ENCODE assay signal across 32 cellular contexts in the genomic region with DNA sequence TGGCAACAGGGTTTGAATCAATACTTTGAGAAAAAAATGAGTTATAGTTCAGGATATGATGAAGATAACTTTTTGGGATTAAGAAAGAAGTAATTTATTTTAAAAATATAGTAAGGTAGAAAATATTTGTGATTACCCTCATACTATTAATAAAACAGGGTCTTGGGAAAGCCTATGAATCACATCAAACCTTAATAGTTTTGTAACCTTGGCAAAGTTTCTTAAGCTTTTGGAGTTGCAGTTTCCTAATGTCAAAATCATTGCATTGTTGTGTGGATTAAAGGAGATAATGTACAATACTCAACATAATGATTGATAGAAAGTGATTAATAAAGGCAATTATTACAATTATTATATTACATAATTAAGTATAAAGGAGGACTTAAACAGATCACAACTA.
DNase-seq lines count a peak whose midpoint lies in the region; ATAC-seq and TF ChIP-seq lines count a peak whose summit lies in the region.
"Had no signal": no experiment of that assay in that cellular context is flagged by ENCODE, and none has a peak within 500 bp of the region (broad histone marks: within the 10 kb centered on the region; RNA-seq: fewer than 3 reads in every experiment).

No MANE protein-coding gene starts in this region.

- H3K4me1 ChIP-seq in psoas muscle: peaks cover 56% of the 10 kb centered on the region
- H3K4me1 ChIP-seq: BLaER1 treated with 17β-estradiol and CSF1 and Interleukin-3, amounts not matched to agents 10 nM and 100 nM had no signal

- no peaks in the 10 kb centered on the region for H3K27me3 ChIP-seq in psoas muscle (ENCODE audit: insufficient read depth in 3 of 3, low read length in 2 of 3)
- H3K27me3 ChIP-seq: BLaER1 treated with 17β-estradiol and CSF1 and Interleukin-3, amounts not matched to agents 10 nM and 100 nM; cardiac muscle cell; heart right ventricle; ovary; testis had no signal

- H3K4me3 ChIP-seq in AG10803 (ENCODE audit: low read length) (no peak overlapping the region), psoas muscle (no peak overlapping the region)
- H3K4me3 ChIP-seq: BLaER1 treated with 17β-estradiol and CSF1 and Interleukin-3, amounts not matched to agents 10 nM and 100 nM; cardiac muscle cell; coronary artery; heart right ventricle; ovary; testis had no signal

- TF ChIP-seq CTCF in AG10803 (conservative IDR thresholded peaks at IDR 0.05; ENCODE audit: low read length): no peak
- no peak for TF ChIP-seq CTCF in psoas muscle (IDR thresholded peaks at IDR 0.05)
- TF ChIP-seq CTCF in GM13976 (IDR thresholded peaks at IDR 0.05; ENCODE audit: borderline replicate concordance, control extremely low read depth, extremely low read depth, insufficient read depth, missing control alignments): no peak

- ATAC-seq in psoas muscle (peak in 1 of 4 donors; percentile 35), GM21723 (IDR thresholded peaks at IDR 0.05; ENCODE audit: unreplicated experiment) (no peak)
- ATAC-seq: activated CD8-positive, alpha-beta T cell treated with anti-CD3 and anti-CD28 coated beads, Interleukin-2, amount 10 ng/mL, durations not matched to agents 7 days and 5 days; activated T-helper 17 cell treated with anti-CD3 and anti-CD28 coated beads, Interleukin-2, amount 50 U/mL, for 72 hours; HCT116; heart right ventricle; stimulated activated naive CD8-positive, alpha-beta T cell treated with anti-CD3 and anti-CD28 coated beads, Interleukin-15, Interleukin-2, amounts not matched to agents 100 U/mL and 50 U/mL, for 24 hours had no signal

- H3K36me3 ChIP-seq in psoas muscle (ENCODE audit: insufficient read depth in 1 of 2, low read depth in 1 of 2): no peaks in the 10 kb centered on the region
- H3K36me3 ChIP-seq: BLaER1 treated with 17β-estradiol and CSF1 and Interleukin-3, amounts not matched to agents 10 nM and 100 nM; cardiac muscle cell; ovary had no signal

- DNase-seq in AG10803 (ENCODE audit: low read depth) (peak; percentile 57), NCI-H226 (peak; percentile 31), fibroblast of gingiva (ENCODE audit: low read depth) (peak; percentile 65), psoas muscle (no peak), SW480 (ENCODE audit: low spot score) (no peak), GM13976 (ENCODE audit: low spot score) (no peak)
- DNase-seq: activated CD4-positive, alpha-beta T cell treated with anti-CD3 and anti-CD28 coated beads for 4 hours; activated CD8-positive, alpha-beta T cell treated with anti-CD3 and anti-CD28 coated beads, Interleukin-2, amount 10 ng/mL, durations not matched to agents 7 days and 5 days; activated naive CD4-positive, alpha-beta T cell treated with anti-CD3 and anti-CD28 coated beads, Interleukin-2, amount 10 ng/mL, durations not matched to agents 7 days and 5 days; effector memory CD4-positive, alpha-beta T cell; foreskin melanocyte; heart right ventricle; NCI-H146; NCI-H2107; NCI-H446 treated with DMSO at 0.1 percent for 48 hours; NCI-H82; ovary; retina; SHP77 treated with DMSO at 0.1 percent for 48 hours; small intestine; stimulated activated naive CD8-positive, alpha-beta T cell treated with anti-CD3 and anti-CD28 coated beads, Interleukin-15, Interleukin-2, amounts not matched to agents 100 U/mL and 50 U/mL, for 24 hours; SW 1271; T1000; testis had no signal

- in situ Hi-C loops in GM13976 (cut with MboI; ENCODE audit: low sequenced_read_pairs, unreplicated experiment): no loop called here

- H3K9me3 ChIP-seq in psoas muscle: no peaks in the 10 kb centered on the region
- H3K9me3 ChIP-seq: ovary, testis had no signal

- intact Hi-C loops in psoas muscle (cut with DNase I): no loop called here

- H3K27ac ChIP-seq in psoas muscle: peak overlapping the region; percentile 90
- H3K27ac ChIP-seq: BLaER1 treated with 17β-estradiol and CSF1 and Interleukin-3, amounts not matched to agents 10 nM and 100 nM; cardiac muscle cell; coronary artery; epithelial cell of prostate; ovary; testis; VCaP had no signal

Comparison
In these comparisons a context has a peak if more than half of its experiments do, and no peak if none do; other contexts are left out.
1. DNase-seq: peak in AG10803 (single experiment), NCI-H226 (single experiment) and fibroblast of gingiva (single experiment); none in psoas muscle (0 of 2), SW480 (single experiment) and GM13976 (single experiment).